Comparison of ENCODE assay signal across 17 cellular contexts in the genomic region with DNA sequence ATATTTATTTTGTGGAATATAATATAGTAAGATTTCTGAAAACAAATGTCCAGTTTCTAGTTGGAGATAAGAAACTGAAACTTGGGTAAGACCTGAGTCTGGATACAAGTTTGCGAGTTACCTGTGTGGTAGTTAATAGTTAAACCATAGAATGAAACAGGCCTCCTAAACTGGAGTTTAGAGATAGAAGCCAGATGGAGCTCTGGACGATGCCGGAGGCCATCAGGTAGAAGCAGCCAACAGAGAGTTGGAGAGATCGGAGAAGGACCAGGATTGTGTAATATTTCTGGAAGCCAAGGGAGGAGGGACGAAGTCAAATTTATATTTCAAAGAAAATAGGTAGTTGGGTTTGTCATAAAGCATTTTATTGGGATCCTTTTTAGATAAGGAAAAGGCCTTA. TPM values are rescaled to one million over a fixed set of nuclear protein-coding genes. Genes with fewer than 3 reads are reported as not detected.
A peak's percentile ranks its signal among the peaks of the same experiment; 100 is the strongest.
DNase-seq lines count a peak whose midpoint lies in the region; ATAC-seq and TF ChIP-seq lines count a peak whose summit lies in the region.
"Had no signal": no experiment of that assay in that cellular context is flagged by ENCODE, and none has a peak within 500 bp of the region (broad histone marks: within the 10 kb centered on the region; RNA-seq: fewer than 3 reads in every experiment).

No MANE protein-coding gene starts in this region.

- POLR2A ChIA-PET in activated CD8-positive, alpha-beta T cell treated with anti-CD3 and anti-CD28 coated beads, Interleukin-2, amount 10 ng/mL, durations not matched to agents 7 days and 5 days (lab: Charles Lee), result interaction anchor here (1.5 to 7.4 kb wide), 3 partner anchors 12 to 46 kb away, joined by 4 to 57 read pairs (median 53); a partner anchor contains a TSS

- no peaks in the 10 kb centered on the region for H3K27me3 Mint-ChIP-seq in activated CD8-positive, alpha-beta T cell treated with anti-CD3 and anti-CD28 coated beads, Interleukin-2, amount 10 ng/mL, durations not matched to agents 7 days and 5 days (ENCODE audit: low read depth)
- H3K27me3 Mint-ChIP-seq: stimulated activated naive CD8-positive, alpha-beta T cell treated with anti-CD3 and anti-CD28 coated beads, Interleukin-15, amount 100 ng/mL, for 72 hours had no signal

- CTCF ChIA-PET in activated CD8-positive, alpha-beta T cell treated with anti-CD3 and anti-CD28 coated beads, Interleukin-2, amount 10 ng/mL, durations not matched to agents 7 days and 5 days (lab: Charles Lee), result no interaction called here

- DNase-seq in cardiac muscle cell (ENCODE audit: low read depth in 1 of 2, low spot score in 1 of 2), result no peak
- no peak for DNase-seq in right atrium auricular region (ENCODE audit: low spot score)
- DNase-seq in activated CD8-positive, alpha-beta T cell treated with anti-CD3 and anti-CD28 coated beads, Interleukin-2, amount 10 ng/mL, durations not matched to agents 7 days and 5 days, result no peak
- DNase-seq in hypothalamus (lab: John Stamatoyannopoulos, UW), result no peak
- no peak for DNase-seq in EL
- DNase-seq: activated T-cell treated with anti-CD3 and anti-CD28 coated beads for 4 hours; Kasumi-1; NCI-H146; NCI-H446 treated with DMSO at 0.1 percent for 48 hours; nucleus accumbens; SK-N-SH; stimulated activated naive CD8-positive, alpha-beta T cell treated with anti-CD3 and anti-CD28 coated beads, Interleukin-15, amount 100 ng/mL, for 72 hours; WERI-Rb-1 had no signal

- no peak overlapping the region for H3K4me3 Mint-ChIP-seq in activated CD8-positive, alpha-beta T cell treated with anti-CD3 and anti-CD28 coated beads, Interleukin-2, amount 10 ng/mL, durations not matched to agents 7 days and 5 days
- H3K4me3 Mint-ChIP-seq: stimulated activated naive CD8-positive, alpha-beta T cell treated with anti-CD3 and anti-CD28 coated beads, Interleukin-15, amount 100 ng/mL, for 72 hours had no signal

- no peak for TF ChIP-seq CTCF in cardiac muscle cell (IDR thresholded peaks at IDR 0.05; ENCODE audit: low read depth, low read length)
- TF ChIP-seq CTCF in right atrium auricular region (IDR thresholded peaks at IDR 0.05), result no peak
- no peak for TF ChIP-seq CTCF in liver (IDR thresholded peaks at IDR 0.05; ENCODE audit: low read depth, low read length, missing input control)

- H3K36me3 Mint-ChIP-seq in activated CD8-positive, alpha-beta T cell treated with anti-CD3 and anti-CD28 coated beads, Interleukin-2, amount 10 ng/mL, durations not matched to agents 7 days and 5 days (ENCODE audit: low read depth), result peaks cover 65% of the 10 kb centered on the region

- H3K4me3 ChIP-seq in cardiac muscle cell (no peak overlapping the region), right atrium auricular region (no peak overlapping the region), liver (ENCODE audit: low read depth in 1 of 3, low read length in 3 of 3) (no peak overlapping the region)

- 23% methylated on average over 5 of the region's 5 CpGs for WGBS in liver

- H3K27ac Mint-ChIP-seq in activated CD8-positive, alpha-beta T cell treated with anti-CD3 and anti-CD28 coated beads, Interleukin-2, amount 10 ng/mL, durations not matched to agents 7 days and 5 days, result peak overlapping the region; percentile 21

- no peaks in the 10 kb centered on the region for H3K9me3 ChIP-seq in cardiac muscle cell (ENCODE audit: low read depth)
- no peaks in the 10 kb centered on the region for H3K9me3 ChIP-seq in right atrium auricular region
- H3K9me3 ChIP-seq in liver (ENCODE audit: control insufficient read depth in 4 of 4, low read length in 3 of 4), result no peaks in the 10 kb centered on the region
- H3K9me3 ChIP-seq: SK-N-SH had no signal

- peaks cover 79% of the 10 kb centered on the region for H3K4me1 Mint-ChIP-seq in activated CD8-positive, alpha-beta T cell treated with anti-CD3 and anti-CD28 coated beads, Interleukin-2, amount 10 ng/mL, durations not matched to agents 7 days and 5 days (ENCODE audit: low read depth)

- ATAC-seq in activated CD8-positive, alpha-beta T cell treated with anti-CD3 and anti-CD28 coated beads, Interleukin-2, amount 10 ng/mL, durations not matched to agents 7 days and 5 days, result no peak
- ATAC-seq in GM21526 (IDR thresholded peaks at IDR 0.05; ENCODE audit: low FRiP score, unreplicated experiment), result no peak
- no peak for ATAC-seq in GM18909 (IDR thresholded peaks at IDR 0.05; ENCODE audit: poor library complexity, unreplicated experiment)
- ATAC-seq: HCT116; stimulated activated naive CD8-positive, alpha-beta T cell treated with anti-CD3 and anti-CD28 coated beads, Interleukin-15, amount 100 ng/mL, for 72 hours had no signal

- H3K4me1 ChIP-seq in cardiac muscle cell (ENCODE audit: low read depth), result peaks cover 7% of the 10 kb centered on the region
- peaks cover 0 to 52% of the 10 kb centered on the region in 2 donors for H3K4me1 ChIP-seq in right atrium auricular region
- H3K4me1 ChIP-seq in liver (ENCODE audit: control insufficient read depth in 4 of 4, insufficient read depth in 4 of 4, low read length in 3 of 4), result peaks cover 3 to 25% (median 16%) of the 10 kb centered on the region in 4 donors

- H3K9me3 Mint-ChIP-seq in activated CD8-positive, alpha-beta T cell treated with anti-CD3 and anti-CD28 coated beads, Interleukin-2, amount 10 ng/mL, durations not matched to agents 7 days and 5 days (ENCODE audit: insufficient read depth), result no peaks in the 10 kb centered on the region
- H3K9me3 Mint-ChIP-seq: stimulated activated naive CD8-positive, alpha-beta T cell treated with anti-CD3 and anti-CD28 coated beads, Interleukin-15, amount 100 ng/mL, for 72 hours had no signal

- H3K9ac ChIP-seq in liver (ENCODE audit: low read depth in 1 of 2, low read length in 2 of 2), result no peak overlapping the region
- H3K9ac ChIP-seq: SK-N-SH had no signal

- H3K27ac ChIP-seq in cardiac muscle cell, result peak overlapping the region; percentile 51
- H3K27ac ChIP-seq in right atrium auricular region, result no peak overlapping the region
- H3K27ac ChIP-seq in liver (ENCODE audit: low read depth in 1 of 2, low read length in 2 of 2), result peak overlapping the region; percentile 27 to 72
- H3K27ac ChIP-seq: WERI-Rb-1 had no signal

- TF ChIP-seq RAD21 in liver (IDR thresholded peaks at IDR 0.05), result peak; percentile 49 to 52

- no peaks in the 10 kb centered on the region for H3K27me3 ChIP-seq in cardiac muscle cell
- H3K27me3 ChIP-seq in right atrium auricular region, result no peaks in the 10 kb centered on the region
- no peaks in the 10 kb centered on the region for H3K27me3 ChIP-seq in liver (ENCODE audit: control insufficient read depth in 4 of 4, insufficient read depth in 4 of 4, low read length in 3 of 4)

- H3K36me3 ChIP-seq in cardiac muscle cell (peaks cover 41% of the 10 kb centered on the region), right atrium auricular region (peaks cover 44% of the 10 kb centered on the region), liver (ENCODE audit: control insufficient read depth in 4 of 4, insufficient read depth in 3 of 4, low read depth in 1 of 4, low read length in 3 of 4) (peaks cover 0 to 27% (median 23%) of the 10 kb centered on the region in 4 donors)

TF ChIP-seq in liver, 16 proteins besides CTCF, POLR2A, EP300 and RAD21 (continues in another document):
- TF ChIP-seq, protein P1, sequence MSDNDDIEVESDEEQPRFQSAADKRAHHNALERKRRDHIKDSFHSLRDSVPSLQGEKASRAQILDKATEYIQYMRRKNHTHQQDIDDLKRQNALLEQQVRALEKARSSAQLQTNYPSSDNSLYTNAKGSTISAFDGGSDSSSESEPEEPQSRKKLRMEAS (IDR thresholded peaks at IDR 0.05), result peak; percentile 44
- TF ChIP-seq FOXA2 (IDR thresholded peaks at IDR 0.05), result no peak
- peak; percentile 42 for TF ChIP-seq FOXA1 (IDR thresholded peaks at IDR 0.05)
- TF ChIP-seq HNF4A (conservative IDR thresholded peaks at IDR 0.05), result peak; percentile 13 to 50
- TF ChIP-seq HNF4G (IDR thresholded peaks at IDR 0.05), result no peak
- TF ChIP-seq YY1 (IDR thresholded peaks at IDR 0.05), result peak; percentile 76
- no peak for TF ChIP-seq TAF1 (conservative IDR thresholded peaks at IDR 0.05)
- no peak for TF ChIP-seq NR2F2 (IDR thresholded peaks at IDR 0.05)
- no peak for TF ChIP-seq EGR1 (IDR thresholded peaks at IDR 0.05; ENCODE audit: low read depth in 2 of 2)
- TF ChIP-seq JUND (IDR thresholded peaks at IDR 0.05), result peak in 1 of 2 donors; percentile 38
- no peak for TF ChIP-seq GABPA (IDR thresholded peaks at IDR 0.05 in 1 of 2, conservative IDR thresholded peaks at IDR 0.05 in 1 of 2)

RNA-seq across cellular contexts. Expression of a gene that starts 45.1 kb away (rescaled TPM):
- 52.9 and 93.3 TPM in 2 replicates for total RNA-seq in cardiac muscle cell
- polyA plus RNA-seq in cardiac muscle cell, result 28.5 and 43.1 TPM in 2 replicates
- 10 to 100 TPM; 32.7 to 48.8 TPM for total RNA-seq in right atrium auricular region
- 100 to 1,000 TPM; 122 to 123 TPM for total RNA-seq in activated CD8-positive, alpha-beta T cell treated with anti-CD3 and anti-CD28 coated beads, Interleukin-2, amount 10 ng/mL, durations not matched to agents 7 days and 5 days
- 10 to 100 TPM; 25.6 to 31.9 TPM for total RNA-seq in liver
- polyA plus RNA-seq in liver, result 10 to 100 TPM; 12.2 to 14.8 TPM

RNA-seq across cellular contexts. Expression of a gene that starts 46.8 kb away (rescaled TPM):
- total RNA-seq in cardiac muscle cell, result 8.5 and 13.7 TPM in 2 replicates
- 11.7 and 12.4 TPM in 2 replicates for polyA plus RNA-seq in cardiac muscle cell
- total RNA-seq in right atrium auricular region, result 10 to 100 TPM in 1 of 2 donors, 1 to 10 TPM in 1; 6.4 to 13.8 TPM
- total RNA-seq in activated CD8-positive, alpha-beta T cell treated with anti-CD3 and anti-CD28 coated beads, Interleukin-2, amount 10 ng/mL, durations not matched to agents 7 days and 5 days, result 10 to 100 TPM; 19.9 to 20.3 TPM
- 10 to 100 TPM; 15.3 to 24.3 TPM for total RNA-seq in liver
- 10 to 100 TPM; 13.9 to 14.2 TPM for polyA plus RNA-seq in liver

Comparison
In these comparisons a context has a peak if more than half of its experiments do, and no peak if none do; other contexts are left out.
1. H3K27ac ChIP-seq: peak in cardiac muscle cell (single experiment) and liver (2 of 2); none in right atrium auricular region (0 of 2).